Comparison of ENCODE assay signal across 8 cellular contexts in genomic region chr22:28800308-28801041, GRCh38. TPM values are rescaled to one million over a fixed set of nuclear protein-coding genes. Genes with fewer than 3 reads are reported as not detected.
DNase-seq lines count a peak whose midpoint lies in the region; ATAC-seq, FAIRE-seq and TF ChIP-seq lines count a peak whose summit lies in the region.

Gene XBP1, minus strand, starts transcription at chr22:28800569.

- H3K4me1 ChIP-seq in prostate gland (replicated peaks), result no peaks in the 10 kb centered on the region

- H3K4me3 ChIP-seq in prostate gland, result peak within 1 kb of the TSS; percentile 98 to 100

- TF ChIP-seq POLR2A in GM12892 (IDR thresholded peaks at IDR 0.05; ENCODE audit: low read depth, low read length) (peak; percentile 94), prostate gland (IDR thresholded peaks at IDR 0.05) (peak; percentile 100)

- H3K27ac ChIP-seq in angular gyrus (ENCODE audit: low read depth, low read length), result peak within 1 kb of the TSS; percentile 90
- H3K27ac ChIP-seq in prostate gland, result peak within 1 kb of the TSS; percentile 100

- under 1% methylated on average over 61 of the region's 78 CpGs for whole genome bisulfite sequencing in prostate gland

- no peaks in the 10 kb centered on the region for H3K9me3 ChIP-seq in prostate gland

- intact Hi-C loops in left ventricle myocardium superior (cut with micrococcal nuclease) (no loop called here), prostate gland (cut with DNase I) (loop anchor here (1.0 kb wide), 1 partner anchor 59 kb away; the partner anchor contains the start of gene CHEK2)

- DNase-seq in GM12892 (ENCODE audit: insufficient read length) (peak; percentile 94), NCI-H1436 treated with DMSO at 0.1 percent for 48 hours (lab: John Stamatoyannopoulos, UW) (peak; percentile 51), T-helper 2 cell (peak; percentile 80 to 95 (median 87)), left ventricle myocardium superior (peak; percentile 98), prostate gland (ENCODE audit: low spot score) (peak; percentile 94), ureter (ENCODE audit: low spot score) (peak; percentile 95)

- peaks cover 4 to 14% of the 10 kb centered on the region in 2 donors for H3K36me3 ChIP-seq in prostate gland

- TF ChIP-seq CTCF in prostate gland (IDR thresholded peaks at IDR 0.05), result peak in 2 of 4 experiments; percentile 5 to 29

- no peaks in the 10 kb centered on the region for H3K27me3 ChIP-seq in prostate gland (replicated peaks; ENCODE audit: insufficient read depth)

- FAIRE-seq in GM12892 (lab: Jason Lieb, UNC), result peak; percentile 99

- peak; percentile 83 for ATAC-seq in HG02763 (IDR thresholded peaks at IDR 0.05; ENCODE audit: unreplicated experiment)
- peak; percentile 98 for ATAC-seq in left ventricle myocardium superior

RNA-seq across cellular contexts. Expression of gene XBP1, which starts in this region (rescaled TPM):
- 74.8 TPM for polyA plus RNA-seq in GM12892 (2012; ENCODE audit: missing spikeins)
- total RNA-seq in left ventricle myocardium superior (73.7 TPM), prostate gland (100 to 1,000 TPM; 200 to 798 TPM), ureter (262 TPM)

Comparison
In these comparisons a context has a peak if more than half of its experiments do, and no peak if none do; other contexts are left out.
1. Peak in every context shown above with its lines: DNase-seq, ATAC-seq, H3K4me3 ChIP-seq and H3K27ac ChIP-seq.